1 cellular context compared by ENCODE assay signal in genomic region chr11:36292311-36292722, GRCh38.
TF ChIP-seq lines count a peak whose summit lies in the region.

No MANE protein-coding gene starts in this region.

TF ChIP-seq in HEK293, 187 proteins besides CTCF, POLR2A, EP300 and RAD21 (continued from another document):
- TF ChIP-seq ZNF654 (tag by site-specific recombination; IDR thresholded peaks at IDR 0.05; ENCODE audit: low read depth), result peak; percentile 80
- no peak for TF ChIP-seq TSHZ1 (tag by site-specific recombination; IDR thresholded peaks at IDR 0.05; ENCODE audit: borderline replicate concordance)
- TF ChIP-seq ZNF514 (tag by site-specific recombination; IDR thresholded peaks at IDR 0.05), result no peak
- TF ChIP-seq ZFP3 (tag by site-specific recombination; IDR thresholded peaks at IDR 0.05; ENCODE audit: low read depth), result no peak
- TF ChIP-seq ZBTB17 (tag by site-specific recombination; IDR thresholded peaks at IDR 0.05), result no peak
- TF ChIP-seq MEIS1 (CRISPR knock-in tag; IDR thresholded peaks at IDR 0.05; ENCODE audit: borderline replicate concordance), result no peak
- TF ChIP-seq KLF7 (tag by site-specific recombination; IDR thresholded peaks at IDR 0.05; ENCODE audit: borderline replicate concordance), result no peak
- no peak for TF ChIP-seq ZNF560 (tag by site-specific recombination; IDR thresholded peaks at IDR 0.05; ENCODE audit: borderline replicate concordance)
- no peak for TF ChIP-seq TCF7L2 (IDR thresholded peaks at IDR 0.05; ENCODE audit: borderline replicate concordance, low read depth, low read length)
